In the genomic region with DNA sequence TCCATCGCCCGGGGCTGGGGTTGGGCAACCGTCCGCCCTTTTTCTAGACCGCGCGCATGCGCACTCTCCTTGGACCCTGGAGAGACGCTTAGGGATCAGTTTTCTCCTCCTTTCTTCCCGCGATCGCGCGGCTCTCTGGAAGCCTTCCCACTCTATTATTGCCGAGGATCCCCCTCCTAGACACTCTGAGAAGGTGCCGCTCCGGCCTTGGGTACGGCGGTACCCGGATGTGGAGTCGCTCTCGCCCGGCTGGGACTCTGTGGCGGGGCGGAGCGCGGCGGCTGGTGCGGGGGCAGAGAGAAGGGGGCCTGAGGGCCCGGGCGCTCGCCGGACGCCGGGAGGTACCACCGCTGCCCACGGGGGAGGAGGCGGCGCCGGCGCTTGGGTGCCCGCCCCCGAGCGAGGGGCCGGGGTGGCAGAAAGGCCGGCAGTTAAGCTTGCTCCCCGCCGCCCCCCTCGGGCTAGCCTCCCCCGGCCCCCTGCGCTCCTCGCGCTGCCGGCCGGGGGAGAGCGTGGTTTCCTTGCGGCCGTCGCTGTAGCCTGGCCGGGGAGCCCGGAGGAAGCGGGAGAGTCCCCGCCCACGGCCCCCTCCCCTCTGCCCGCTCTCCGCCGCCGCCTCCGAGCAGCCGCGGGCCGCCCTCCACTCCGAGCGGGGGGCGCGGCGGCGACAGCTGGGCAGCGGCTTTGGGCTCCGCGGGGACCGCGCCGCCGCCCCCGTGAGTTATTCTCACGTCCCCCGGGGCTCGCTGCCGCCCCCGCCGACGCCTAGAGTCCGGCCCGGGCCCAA, we compare ENCODE assay signal across 1 cellular context.
TF ChIP-seq lines count a peak whose summit lies in the region.

A gene (plus strand): TSS at position 69 of the 787 bp plus-strand sequence. CDS start 792 bp downstream, outside the sequence.

TF ChIP-seq in HepG2, 621 proteins besides CTCF, POLR2A, EP300 and RAD21 (continued from another document and continues in another):
- TF ChIP-seq, protein P1, sequence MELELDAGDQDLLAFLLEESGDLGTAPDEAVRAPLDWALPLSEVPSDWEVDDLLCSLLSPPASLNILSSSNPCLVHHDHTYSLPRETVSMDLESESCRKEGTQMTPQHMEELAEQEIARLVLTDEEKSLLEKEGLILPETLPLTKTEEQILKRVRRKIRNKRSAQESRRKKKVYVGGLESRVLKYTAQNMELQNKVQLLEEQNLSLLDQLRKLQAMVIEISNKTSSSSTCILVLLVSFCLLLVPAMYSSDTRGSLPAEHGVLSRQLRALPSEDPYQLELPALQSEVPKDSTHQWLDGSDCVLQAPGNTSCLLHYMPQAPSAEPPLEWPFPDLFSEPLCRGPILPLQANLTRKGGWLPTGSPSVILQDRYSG (CRISPR knock-in tag; IDR thresholded peaks at IDR 0.05) = peak; percentile 73; the same call in 1 of the 2 replicates
- TF ChIP-seq SIX1 (CRISPR knock-in tag; IDR thresholded peaks at IDR 0.05; ENCODE audit: borderline replicate concordance) = 0 out of 2 replicates have a peak, but pooled peaks have one; percentile 37
- peak; percentile 69; the same call in 1 of the 2 replicates for TF ChIP-seq KMT2A (CRISPR knock-in tag; IDR thresholded peaks at IDR 0.05)
- TF ChIP-seq, protein P2, sequence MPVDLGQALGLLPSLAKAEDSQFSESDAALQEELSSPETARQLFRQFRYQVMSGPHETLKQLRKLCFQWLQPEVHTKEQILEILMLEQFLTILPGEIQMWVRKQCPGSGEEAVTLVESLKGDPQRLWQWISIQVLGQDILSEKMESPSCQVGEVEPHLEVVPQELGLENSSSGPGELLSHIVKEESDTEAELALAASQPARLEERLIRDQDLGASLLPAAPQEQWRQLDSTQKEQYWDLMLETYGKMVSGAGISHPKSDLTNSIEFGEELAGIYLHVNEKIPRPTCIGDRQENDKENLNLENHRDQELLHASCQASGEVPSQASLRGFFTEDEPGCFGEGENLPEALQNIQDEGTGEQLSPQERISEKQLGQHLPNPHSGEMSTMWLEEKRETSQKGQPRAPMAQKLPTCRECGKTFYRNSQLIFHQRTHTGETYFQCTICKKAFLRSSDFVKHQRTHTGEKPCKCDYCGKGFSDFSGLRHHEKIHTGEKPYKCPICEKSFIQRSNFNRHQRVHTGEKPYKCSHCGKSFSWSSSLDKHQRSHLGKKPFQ (CRISPR knock-in tag; IDR thresholded peaks at IDR 0.05; ENCODE audit: insufficient replicate concordance) = peak; percentile 75
- TF ChIP-seq, protein P3, sequence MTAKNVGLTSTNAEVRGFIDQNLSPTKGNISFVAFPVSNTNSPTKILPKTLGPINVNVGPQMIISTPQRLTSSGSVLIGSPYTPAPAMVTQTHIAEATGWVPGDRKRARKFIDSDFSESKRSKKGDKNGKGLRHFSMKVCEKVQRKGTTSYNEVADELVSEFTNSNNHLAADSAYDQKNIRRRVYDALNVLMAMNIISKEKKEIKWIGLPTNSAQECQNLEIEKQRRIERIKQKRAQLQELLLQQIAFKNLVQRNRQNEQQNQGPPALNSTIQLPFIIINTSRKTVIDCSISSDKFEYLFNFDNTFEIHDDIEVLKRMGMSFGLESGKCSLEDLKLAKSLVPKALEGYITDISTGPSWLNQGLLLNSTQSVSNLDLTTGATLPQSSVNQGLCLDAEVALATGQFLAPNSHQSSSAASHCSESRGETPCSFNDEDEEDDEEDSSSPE (CRISPR knock-in tag; IDR thresholded peaks at IDR 0.05) = peak; percentile 60
- TF ChIP-seq CBFB (CRISPR knock-in tag; IDR thresholded peaks at IDR 0.05) = 0 out of 2 replicates have a peak, but pooled peaks have one; percentile 22
- TF ChIP-seq, protein P4, sequence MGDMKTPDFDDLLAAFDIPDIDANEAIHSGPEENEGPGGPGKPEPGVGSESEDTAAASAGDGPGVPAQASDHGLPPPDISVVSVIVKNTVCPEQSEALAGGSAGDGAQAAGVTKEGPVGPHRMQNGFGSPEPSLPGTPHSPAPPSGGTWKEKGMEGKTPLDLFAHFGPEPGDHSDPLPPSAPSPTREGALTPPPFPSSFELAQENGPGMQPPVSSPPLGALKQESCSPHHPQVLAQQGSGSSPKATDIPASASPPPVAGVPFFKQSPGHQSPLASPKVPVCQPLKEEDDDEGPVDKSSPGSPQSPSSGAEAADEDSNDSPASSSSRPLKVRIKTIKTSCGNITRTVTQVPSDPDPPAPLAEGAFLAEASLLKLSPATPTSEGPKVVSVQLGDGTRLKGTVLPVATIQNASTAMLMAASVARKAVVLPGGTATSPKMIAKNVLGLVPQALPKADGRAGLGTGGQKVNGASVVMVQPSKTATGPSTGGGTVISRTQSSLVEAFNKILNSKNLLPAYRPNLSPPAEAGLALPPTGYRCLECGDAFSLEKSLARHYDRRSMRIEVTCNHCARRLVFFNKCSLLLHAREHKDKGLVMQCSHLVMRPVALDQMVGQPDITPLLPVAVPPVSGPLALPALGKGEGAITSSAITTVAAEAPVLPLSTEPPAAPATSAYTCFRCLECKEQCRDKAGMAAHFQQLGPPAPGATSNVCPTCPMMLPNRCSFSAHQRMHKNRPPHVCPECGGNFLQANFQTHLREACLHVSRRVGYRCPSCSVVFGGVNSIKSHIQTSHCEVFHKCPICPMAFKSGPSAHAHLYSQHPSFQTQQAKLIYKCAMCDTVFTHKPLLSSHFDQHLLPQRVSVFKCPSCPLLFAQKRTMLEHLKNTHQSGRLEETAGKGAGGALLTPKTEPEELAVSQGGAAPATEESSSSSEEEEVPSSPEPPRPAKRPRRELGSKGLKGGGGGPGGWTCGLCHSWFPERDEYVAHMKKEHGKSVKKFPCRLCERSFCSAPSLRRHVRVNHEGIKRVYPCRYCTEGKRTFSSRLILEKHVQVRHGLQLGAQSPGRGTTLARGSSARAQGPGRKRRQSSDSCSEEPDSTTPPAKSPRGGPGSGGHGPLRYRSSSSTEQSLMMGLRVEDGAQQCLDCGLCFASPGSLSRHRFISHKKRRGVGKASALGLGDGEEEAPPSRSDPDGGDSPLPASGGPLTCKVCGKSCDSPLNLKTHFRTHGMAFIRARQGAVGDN (CRISPR knock-in tag; IDR thresholded peaks at IDR 0.05) = peak; percentile 59
- peak; percentile 32; the same call in 1 of the 2 replicates for TF ChIP-seq ZNF350 (CRISPR knock-in tag; IDR thresholded peaks at IDR 0.05; ENCODE audit: borderline replicate concordance, low read depth)
- no peak for TF ChIP-seq POGZ (CRISPR knock-in tag; IDR thresholded peaks at IDR 0.05)
- TF ChIP-seq, protein P5, sequence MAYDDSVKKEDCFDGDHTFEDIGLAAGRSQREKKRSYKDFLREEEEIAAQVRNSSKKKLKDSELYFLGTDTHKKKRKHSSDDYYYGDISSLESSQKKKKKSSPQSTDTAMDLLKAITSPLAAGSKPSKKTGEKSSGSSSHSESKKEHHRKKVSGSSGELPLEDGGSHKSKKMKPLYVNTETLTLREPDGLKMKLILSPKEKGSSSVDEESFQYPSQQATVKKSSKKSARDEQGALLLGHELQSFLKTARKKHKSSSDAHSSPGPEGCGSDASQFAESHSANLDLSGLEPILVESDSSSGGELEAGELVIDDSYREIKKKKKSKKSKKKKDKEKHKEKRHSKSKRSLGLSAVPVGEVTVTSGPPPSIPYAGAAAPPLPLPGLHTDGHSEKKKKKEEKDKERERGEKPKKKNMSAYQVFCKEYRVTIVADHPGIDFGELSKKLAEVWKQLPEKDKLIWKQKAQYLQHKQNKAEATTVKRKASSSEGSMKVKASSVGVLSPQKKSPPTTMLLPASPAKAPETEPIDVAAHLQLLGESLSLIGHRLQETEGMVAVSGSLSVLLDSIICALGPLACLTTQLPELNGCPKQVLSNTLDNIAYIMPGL (CRISPR knock-in tag; IDR thresholded peaks at IDR 0.05; ENCODE audit: borderline replicate concordance in 1 of 2, low read depth in 1 of 2) = peak; percentile 23 to 59; a peak in 2 of 4 replicates
- TF ChIP-seq SIX4 (CRISPR knock-in tag; IDR thresholded peaks at IDR 0.05) = no peak
- TF ChIP-seq ZBTB42 (CRISPR knock-in tag; IDR thresholded peaks at IDR 0.05) = no peak
- peak; percentile 73; the same call in 1 of the 2 replicates for TF ChIP-seq KLF6 (CRISPR knock-in tag; IDR thresholded peaks at IDR 0.05)
- peak; percentile 34; the same call in 1 of the 2 replicates for TF ChIP-seq HOXA9 (CRISPR knock-in tag; IDR thresholded peaks at IDR 0.05; ENCODE audit: borderline replicate concordance)
- TF ChIP-seq IRF2 (CRISPR knock-in tag; IDR thresholded peaks at IDR 0.05) = 0 out of 2 replicates have a peak, but pooled peaks have one; percentile 15
- TF ChIP-seq, protein P6, sequence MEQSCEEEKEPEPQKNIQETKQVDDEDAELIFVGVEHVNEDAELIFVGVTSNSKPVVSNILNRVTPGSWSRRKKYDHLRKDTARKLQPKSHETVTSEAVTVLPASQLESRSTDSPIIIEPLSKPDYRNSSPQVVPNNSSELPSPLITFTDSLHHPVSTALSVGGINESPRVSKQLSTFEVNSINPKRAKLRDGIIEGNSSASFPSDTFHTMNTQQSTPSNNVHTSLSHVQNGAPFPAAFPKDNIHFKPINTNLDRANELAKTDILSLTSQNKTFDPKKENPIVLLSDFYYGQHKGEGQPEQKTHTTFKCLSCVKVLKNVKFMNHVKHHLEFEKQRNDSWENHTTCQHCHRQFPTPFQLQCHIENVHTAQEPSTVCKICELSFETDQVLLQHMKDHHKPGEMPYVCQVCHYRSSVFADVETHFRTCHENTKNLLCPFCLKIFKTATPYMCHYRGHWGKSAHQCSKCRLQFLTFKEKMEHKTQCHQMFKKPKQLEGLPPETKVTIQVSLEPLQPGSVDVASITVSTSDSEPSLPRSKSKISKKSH (CRISPR knock-in tag; IDR thresholded peaks at IDR 0.05; ENCODE audit: borderline replicate concordance) = peak; percentile 87; the same call in 1 of the 2 replicates
- peak; percentile 94 for TF ChIP-seq POLR2AphosphoS5 (IDR thresholded peaks at IDR 0.05; ENCODE audit: low read depth, low read length)
- TF ChIP-seq ZFAT (CRISPR knock-in tag; conservative IDR thresholded peaks at IDR 0.05) = no peak
- TF ChIP-seq, protein P7, sequence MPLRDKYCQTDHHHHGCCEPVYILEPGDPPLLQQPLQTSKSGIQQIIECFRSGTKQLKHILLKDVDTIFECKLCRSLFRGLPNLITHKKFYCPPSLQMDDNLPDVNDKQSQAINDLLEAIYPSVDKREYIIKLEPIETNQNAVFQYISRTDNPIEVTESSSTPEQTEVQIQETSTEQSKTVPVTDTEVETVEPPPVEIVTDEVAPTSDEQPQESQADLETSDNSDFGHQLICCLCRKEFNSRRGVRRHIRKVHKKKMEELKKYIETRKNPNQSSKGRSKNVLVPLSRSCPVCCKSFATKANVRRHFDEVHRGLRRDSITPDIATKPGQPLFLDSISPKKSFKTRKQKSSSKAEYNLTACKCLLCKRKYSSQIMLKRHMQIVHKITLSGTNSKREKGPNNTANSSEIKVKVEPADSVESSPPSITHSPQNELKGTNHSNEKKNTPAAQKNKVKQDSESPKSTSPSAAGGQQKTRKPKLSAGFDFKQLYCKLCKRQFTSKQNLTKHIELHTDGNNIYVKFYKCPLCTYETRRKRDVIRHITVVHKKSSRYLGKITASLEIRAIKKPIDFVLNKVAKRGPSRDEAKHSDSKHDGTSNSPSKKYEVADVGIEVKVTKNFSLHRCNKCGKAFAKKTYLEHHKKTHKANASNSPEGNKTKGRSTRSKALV (CRISPR knock-in tag; IDR thresholded peaks at IDR 0.05) = no peak
- TF ChIP-seq ZNF850 (CRISPR knock-in tag; conservative IDR thresholded peaks at IDR 0.05) = no peak
- TF ChIP-seq, protein P8, sequence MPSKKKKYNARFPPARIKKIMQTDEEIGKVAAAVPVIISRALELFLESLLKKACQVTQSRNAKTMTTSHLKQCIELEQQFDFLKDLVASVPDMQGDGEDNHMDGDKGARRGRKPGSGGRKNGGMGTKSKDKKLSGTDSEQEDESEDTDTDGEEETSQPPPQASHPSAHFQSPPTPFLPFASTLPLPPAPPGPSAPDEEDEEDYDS (CRISPR knock-in tag; IDR thresholded peaks at IDR 0.05) = peak; percentile 94
- peak; percentile 67; the same call in 1 of the 2 replicates for TF ChIP-seq YEATS2 (CRISPR knock-in tag; IDR thresholded peaks at IDR 0.05; ENCODE audit: borderline replicate concordance)
- peak; percentile 71; the same call in 1 of the 2 replicates for TF ChIP-seq ZMYM4 (CRISPR knock-in tag; IDR thresholded peaks at IDR 0.05)
- TF ChIP-seq, protein P9, sequence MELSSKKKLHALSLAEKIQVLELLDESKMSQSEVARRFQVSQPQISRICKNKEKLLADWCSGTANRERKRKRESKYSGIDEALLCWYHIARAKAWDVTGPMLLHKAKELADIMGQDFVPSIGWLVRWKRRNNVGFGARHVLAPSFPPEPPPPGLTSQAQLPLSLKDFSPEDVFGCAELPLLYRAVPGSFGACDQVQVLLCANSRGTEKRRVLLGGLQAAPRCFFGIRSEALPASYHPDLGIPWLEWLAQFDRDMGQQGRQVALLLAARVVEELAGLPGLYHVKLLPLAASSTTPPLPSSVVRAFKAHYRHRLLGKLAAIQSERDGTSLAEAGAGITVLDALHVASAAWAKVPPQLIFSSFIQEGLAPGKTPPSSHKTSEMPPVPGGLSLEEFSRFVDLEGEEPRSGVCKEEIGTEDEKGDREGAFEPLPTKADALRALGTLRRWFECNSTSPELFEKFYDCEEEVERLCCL (CRISPR knock-in tag; IDR thresholded peaks at IDR 0.05; ENCODE audit: borderline replicate concordance) = no peak
- peak; percentile 78 for TF ChIP-seq RBFOX2 (IDR thresholded peaks at IDR 0.05; ENCODE audit: low read depth, low read length)
- TF ChIP-seq ZNF841 (CRISPR knock-in tag; IDR thresholded peaks at IDR 0.05; ENCODE audit: borderline replicate concordance) = 0 out of 2 replicates have a peak, but pooled peaks have one; percentile 50
- TF ChIP-seq ZNF501 (CRISPR knock-in tag; IDR thresholded peaks at IDR 0.05) = peak; percentile 72
- peak; percentile 34; the same call in 1 of the 2 replicates for TF ChIP-seq FOXO1 (CRISPR knock-in tag; IDR thresholded peaks at IDR 0.05)
- 0 out of 2 replicates have a peak, but pooled peaks have one; percentile 39 for TF ChIP-seq HDAC1 (CRISPR knock-in tag; IDR thresholded peaks at IDR 0.05)
- TF ChIP-seq, protein P10, sequence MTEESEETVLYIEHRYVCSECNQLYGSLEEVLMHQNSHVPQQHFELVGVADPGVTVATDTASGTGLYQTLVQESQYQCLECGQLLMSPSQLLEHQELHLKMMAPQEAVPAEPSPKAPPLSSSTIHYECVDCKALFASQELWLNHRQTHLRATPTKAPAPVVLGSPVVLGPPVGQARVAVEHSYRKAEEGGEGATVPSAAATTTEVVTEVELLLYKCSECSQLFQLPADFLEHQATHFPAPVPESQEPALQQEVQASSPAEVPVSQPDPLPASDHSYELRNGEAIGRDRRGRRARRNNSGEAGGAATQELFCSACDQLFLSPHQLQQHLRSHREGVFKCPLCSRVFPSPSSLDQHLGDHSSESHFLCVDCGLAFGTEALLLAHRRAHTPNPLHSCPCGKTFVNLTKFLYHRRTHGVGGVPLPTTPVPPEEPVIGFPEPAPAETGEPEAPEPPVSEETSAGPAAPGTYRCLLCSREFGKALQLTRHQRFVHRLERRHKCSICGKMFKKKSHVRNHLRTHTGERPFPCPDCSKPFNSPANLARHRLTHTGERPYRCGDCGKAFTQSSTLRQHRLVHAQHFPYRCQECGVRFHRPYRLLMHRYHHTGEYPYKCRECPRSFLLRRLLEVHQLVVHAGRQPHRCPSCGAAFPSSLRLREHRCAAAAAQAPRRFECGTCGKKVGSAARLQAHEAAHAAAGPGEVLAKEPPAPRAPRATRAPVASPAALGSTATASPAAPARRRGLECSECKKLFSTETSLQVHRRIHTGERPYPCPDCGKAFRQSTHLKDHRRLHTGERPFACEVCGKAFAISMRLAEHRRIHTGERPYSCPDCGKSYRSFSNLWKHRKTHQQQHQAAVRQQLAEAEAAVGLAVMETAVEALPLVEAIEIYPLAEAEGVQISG (CRISPR knock-in tag; IDR thresholded peaks at IDR 0.05) = peak; percentile 77; the same call in 1 of the 2 replicates
- 0 out of 2 replicates have a peak, but pooled peaks have one; percentile 75 for TF ChIP-seq ZNF232 (CRISPR knock-in tag; IDR thresholded peaks at IDR 0.05; ENCODE audit: borderline replicate concordance)
